Comparison of ENCODE assay signal across 1 cellular context in the genomic region with DNA sequence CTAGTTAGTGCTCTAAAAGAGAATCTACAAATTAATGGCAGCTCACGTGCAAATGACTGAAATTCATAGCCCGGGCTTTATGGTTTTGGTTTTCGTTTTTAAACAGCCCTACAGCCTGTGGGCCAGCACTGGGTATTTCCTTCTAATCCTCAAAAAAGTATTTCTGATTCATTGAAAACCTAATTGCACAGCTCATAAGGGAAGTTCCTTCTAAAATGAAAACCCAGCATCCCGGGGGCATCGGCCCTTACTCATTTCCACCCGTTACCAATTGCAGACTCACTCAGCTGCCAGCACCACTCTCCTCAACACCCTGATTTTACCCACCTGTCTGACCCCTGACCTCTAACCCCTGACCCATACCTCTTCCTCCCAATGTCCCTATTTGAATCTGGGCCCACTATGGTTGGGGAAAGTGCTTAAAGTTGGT.
TF ChIP-seq lines count a peak whose summit lies in the region.

No MANE protein-coding gene starts in this region.

TF ChIP-seq in GM12878, 131 proteins besides CTCF, POLR2A, EP300 and RAD21 (continues in another document):
- TF ChIP-seq ZNF622 (IDR thresholded peaks at IDR 0.05) = no peak
- TF ChIP-seq SMARCA5 (IDR thresholded peaks at IDR 0.05) = no peak
- TF ChIP-seq NBN (IDR thresholded peaks at IDR 0.05) = 0 out of 2 replicates have a peak, but pooled peaks have one; percentile 47
- TF ChIP-seq RFX5 (IDR thresholded peaks at IDR 0.05; ENCODE audit: low read depth, low read length) = no peak
- TF ChIP-seq, protein P1, sequence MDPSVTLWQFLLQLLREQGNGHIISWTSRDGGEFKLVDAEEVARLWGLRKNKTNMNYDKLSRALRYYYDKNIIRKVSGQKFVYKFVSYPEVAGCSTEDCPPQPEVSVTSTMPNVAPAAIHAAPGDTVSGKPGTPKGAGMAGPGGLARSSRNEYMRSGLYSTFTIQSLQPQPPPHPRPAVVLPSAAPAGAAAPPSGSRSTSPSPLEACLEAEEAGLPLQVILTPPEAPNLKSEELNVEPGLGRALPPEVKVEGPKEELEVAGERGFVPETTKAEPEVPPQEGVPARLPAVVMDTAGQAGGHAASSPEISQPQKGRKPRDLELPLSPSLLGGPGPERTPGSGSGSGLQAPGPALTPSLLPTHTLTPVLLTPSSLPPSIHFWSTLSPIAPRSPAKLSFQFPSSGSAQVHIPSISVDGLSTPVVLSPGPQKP (IDR thresholded peaks at IDR 0.05; ENCODE audit: low read depth, low read length) = no peak
- TF ChIP-seq, protein P2, sequence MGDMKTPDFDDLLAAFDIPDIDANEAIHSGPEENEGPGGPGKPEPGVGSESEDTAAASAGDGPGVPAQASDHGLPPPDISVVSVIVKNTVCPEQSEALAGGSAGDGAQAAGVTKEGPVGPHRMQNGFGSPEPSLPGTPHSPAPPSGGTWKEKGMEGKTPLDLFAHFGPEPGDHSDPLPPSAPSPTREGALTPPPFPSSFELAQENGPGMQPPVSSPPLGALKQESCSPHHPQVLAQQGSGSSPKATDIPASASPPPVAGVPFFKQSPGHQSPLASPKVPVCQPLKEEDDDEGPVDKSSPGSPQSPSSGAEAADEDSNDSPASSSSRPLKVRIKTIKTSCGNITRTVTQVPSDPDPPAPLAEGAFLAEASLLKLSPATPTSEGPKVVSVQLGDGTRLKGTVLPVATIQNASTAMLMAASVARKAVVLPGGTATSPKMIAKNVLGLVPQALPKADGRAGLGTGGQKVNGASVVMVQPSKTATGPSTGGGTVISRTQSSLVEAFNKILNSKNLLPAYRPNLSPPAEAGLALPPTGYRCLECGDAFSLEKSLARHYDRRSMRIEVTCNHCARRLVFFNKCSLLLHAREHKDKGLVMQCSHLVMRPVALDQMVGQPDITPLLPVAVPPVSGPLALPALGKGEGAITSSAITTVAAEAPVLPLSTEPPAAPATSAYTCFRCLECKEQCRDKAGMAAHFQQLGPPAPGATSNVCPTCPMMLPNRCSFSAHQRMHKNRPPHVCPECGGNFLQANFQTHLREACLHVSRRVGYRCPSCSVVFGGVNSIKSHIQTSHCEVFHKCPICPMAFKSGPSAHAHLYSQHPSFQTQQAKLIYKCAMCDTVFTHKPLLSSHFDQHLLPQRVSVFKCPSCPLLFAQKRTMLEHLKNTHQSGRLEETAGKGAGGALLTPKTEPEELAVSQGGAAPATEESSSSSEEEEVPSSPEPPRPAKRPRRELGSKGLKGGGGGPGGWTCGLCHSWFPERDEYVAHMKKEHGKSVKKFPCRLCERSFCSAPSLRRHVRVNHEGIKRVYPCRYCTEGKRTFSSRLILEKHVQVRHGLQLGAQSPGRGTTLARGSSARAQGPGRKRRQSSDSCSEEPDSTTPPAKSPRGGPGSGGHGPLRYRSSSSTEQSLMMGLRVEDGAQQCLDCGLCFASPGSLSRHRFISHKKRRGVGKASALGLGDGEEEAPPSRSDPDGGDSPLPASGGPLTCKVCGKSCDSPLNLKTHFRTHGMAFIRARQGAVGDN (IDR thresholded peaks at IDR 0.05) = peak; percentile 65
- no peak for TF ChIP-seq PAX5 (IDR thresholded peaks at IDR 0.05; ENCODE audit: borderline replicate concordance, low read depth, low read length)
- TF ChIP-seq FOXM1 (IDR thresholded peaks at IDR 0.05; ENCODE audit: low read depth, low read length) = peak; percentile 60; the same call in 1 of the 2 replicates
- peak; percentile 77 for TF ChIP-seq NR2C2 (IDR thresholded peaks at IDR 0.05; ENCODE audit: borderline replicate concordance, control insufficient read depth, insufficient read length, low read depth)
- TF ChIP-seq BCL11A (IDR thresholded peaks at IDR 0.05; ENCODE audit: low read depth, low read length) = peak; percentile 22; the same call in 1 of the 2 replicates
- TF ChIP-seq, protein P3, sequence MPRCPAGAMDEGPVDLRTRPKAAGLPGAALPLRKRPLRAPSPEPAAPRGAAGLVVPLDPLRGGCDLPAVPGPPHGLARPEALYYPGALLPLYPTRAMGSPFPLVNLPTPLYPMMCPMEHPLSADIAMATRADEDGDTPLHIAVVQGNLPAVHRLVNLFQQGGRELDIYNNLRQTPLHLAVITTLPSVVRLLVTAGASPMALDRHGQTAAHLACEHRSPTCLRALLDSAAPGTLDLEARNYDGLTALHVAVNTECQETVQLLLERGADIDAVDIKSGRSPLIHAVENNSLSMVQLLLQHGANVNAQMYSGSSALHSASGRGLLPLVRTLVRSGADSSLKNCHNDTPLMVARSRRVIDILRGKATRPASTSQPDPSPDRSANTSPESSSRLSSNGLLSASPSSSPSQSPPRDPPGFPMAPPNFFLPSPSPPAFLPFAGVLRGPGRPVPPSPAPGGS (IDR thresholded peaks at IDR 0.05; ENCODE audit: borderline replicate concordance, insufficient read depth, low read depth, low read length, poor library complexity, severe bottlenecking) = no peak
- no peak for TF ChIP-seq SUPT20H (IDR thresholded peaks at IDR 0.05; ENCODE audit: borderline replicate concordance, control insufficient read depth, low read depth, low read length)
- peak; percentile 81 to 82 for TF ChIP-seq IKZF2 (IDR thresholded peaks at IDR 0.05)
- peak; percentile 33; the same call in 1 of the 2 replicates for TF ChIP-seq DPF2 (IDR thresholded peaks at IDR 0.05)
- TF ChIP-seq, protein P4, sequence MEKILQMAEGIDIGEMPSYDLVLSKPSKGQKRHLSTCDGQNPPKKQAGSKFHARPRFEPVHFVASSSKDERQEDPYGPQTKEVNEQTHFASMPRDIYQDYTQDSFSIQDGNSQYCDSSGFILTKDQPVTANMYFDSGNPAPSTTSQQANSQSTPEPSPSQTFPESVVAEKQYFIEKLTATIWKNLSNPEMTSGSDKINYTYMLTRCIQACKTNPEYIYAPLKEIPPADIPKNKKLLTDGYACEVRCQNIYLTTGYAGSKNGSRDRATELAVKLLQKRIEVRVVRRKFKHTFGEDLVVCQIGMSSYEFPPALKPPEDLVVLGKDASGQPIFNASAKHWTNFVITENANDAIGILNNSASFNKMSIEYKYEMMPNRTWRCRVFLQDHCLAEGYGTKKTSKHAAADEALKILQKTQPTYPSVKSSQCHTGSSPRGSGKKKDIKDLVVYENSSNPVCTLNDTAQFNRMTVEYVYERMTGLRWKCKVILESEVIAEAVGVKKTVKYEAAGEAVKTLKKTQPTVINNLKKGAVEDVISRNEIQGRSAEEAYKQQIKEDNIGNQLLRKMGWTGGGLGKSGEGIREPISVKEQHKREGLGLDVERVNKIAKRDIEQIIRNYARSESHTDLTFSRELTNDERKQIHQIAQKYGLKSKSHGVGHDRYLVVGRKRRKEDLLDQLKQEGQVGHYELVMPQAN (conservative IDR thresholded peaks at IDR 0.05) = no peak
- peak; percentile 31; the same call in 1 of the 2 replicates for TF ChIP-seq MEF2A (IDR thresholded peaks at IDR 0.05; ENCODE audit: insufficient read depth, low read depth, low read length)
- TF ChIP-seq, protein P5, sequence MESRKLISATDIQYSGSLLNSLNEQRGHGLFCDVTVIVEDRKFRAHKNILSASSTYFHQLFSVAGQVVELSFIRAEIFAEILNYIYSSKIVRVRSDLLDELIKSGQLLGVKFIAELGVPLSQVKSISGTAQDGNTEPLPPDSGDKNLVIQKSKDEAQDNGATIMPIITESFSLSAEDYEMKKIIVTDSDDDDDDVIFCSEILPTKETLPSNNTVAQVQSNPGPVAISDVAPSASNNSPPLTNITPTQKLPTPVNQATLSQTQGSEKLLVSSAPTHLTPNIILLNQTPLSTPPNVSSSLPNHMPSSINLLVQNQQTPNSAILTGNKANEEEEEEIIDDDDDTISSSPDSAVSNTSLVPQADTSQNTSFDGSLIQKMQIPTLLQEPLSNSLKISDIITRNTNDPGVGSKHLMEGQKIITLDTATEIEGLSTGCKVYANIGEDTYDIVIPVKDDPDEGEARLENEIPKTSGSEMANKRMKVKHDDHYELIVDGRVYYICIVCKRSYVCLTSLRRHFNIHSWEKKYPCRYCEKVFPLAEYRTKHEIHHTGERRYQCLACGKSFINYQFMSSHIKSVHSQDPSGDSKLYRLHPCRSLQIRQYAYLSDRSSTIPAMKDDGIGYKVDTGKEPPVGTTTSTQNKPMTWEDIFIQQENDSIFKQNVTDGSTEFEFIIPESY (IDR thresholded peaks at IDR 0.05) = no peak
- TF ChIP-seq, protein P6, sequence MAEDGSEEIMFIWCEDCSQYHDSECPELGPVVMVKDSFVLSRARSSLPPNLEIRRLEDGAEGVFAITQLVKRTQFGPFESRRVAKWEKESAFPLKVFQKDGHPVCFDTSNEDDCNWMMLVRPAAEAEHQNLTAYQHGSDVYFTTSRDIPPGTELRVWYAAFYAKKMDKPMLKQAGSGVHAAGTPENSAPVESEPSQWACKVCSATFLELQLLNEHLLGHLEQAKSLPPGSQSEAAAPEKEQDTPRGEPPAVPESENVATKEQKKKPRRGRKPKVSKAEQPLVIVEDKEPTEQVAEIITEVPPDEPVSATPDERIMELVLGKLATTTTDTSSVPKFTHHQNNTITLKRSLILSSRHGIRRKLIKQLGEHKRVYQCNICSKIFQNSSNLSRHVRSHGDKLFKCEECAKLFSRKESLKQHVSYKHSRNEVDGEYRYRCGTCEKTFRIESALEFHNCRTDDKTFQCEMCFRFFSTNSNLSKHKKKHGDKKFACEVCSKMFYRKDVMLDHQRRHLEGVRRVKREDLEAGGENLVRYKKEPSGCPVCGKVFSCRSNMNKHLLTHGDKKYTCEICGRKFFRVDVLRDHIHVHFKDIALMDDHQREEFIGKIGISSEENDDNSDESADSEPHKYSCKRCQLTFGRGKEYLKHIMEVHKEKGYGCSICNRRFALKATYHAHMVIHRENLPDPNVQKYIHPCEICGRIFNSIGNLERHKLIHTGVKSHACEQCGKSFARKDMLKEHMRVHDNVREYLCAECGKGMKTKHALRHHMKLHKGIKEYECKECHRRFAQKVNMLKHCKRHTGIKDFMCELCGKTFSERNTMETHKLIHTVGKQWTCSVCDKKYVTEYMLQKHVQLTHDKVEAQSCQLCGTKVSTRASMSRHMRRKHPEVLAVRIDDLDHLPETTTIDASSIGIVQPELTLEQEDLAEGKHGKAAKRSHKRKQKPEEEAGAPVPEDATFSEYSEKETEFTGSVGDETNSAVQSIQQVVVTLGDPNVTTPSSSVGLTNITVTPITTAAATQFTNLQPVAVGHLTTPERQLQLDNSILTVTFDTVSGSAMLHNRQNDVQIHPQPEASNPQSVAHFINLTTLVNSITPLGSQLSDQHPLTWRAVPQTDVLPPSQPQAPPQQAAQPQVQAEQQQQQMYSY (CRISPR knock-in tag; IDR thresholded peaks at IDR 0.05) = no peak
- TF ChIP-seq KLF5 (IDR thresholded peaks at IDR 0.05; ENCODE audit: partially characterized antibody) = no peak
- peak; percentile 82 for TF ChIP-seq MTA2 (IDR thresholded peaks at IDR 0.05; ENCODE audit: low read depth)
- TF ChIP-seq, protein P7, sequence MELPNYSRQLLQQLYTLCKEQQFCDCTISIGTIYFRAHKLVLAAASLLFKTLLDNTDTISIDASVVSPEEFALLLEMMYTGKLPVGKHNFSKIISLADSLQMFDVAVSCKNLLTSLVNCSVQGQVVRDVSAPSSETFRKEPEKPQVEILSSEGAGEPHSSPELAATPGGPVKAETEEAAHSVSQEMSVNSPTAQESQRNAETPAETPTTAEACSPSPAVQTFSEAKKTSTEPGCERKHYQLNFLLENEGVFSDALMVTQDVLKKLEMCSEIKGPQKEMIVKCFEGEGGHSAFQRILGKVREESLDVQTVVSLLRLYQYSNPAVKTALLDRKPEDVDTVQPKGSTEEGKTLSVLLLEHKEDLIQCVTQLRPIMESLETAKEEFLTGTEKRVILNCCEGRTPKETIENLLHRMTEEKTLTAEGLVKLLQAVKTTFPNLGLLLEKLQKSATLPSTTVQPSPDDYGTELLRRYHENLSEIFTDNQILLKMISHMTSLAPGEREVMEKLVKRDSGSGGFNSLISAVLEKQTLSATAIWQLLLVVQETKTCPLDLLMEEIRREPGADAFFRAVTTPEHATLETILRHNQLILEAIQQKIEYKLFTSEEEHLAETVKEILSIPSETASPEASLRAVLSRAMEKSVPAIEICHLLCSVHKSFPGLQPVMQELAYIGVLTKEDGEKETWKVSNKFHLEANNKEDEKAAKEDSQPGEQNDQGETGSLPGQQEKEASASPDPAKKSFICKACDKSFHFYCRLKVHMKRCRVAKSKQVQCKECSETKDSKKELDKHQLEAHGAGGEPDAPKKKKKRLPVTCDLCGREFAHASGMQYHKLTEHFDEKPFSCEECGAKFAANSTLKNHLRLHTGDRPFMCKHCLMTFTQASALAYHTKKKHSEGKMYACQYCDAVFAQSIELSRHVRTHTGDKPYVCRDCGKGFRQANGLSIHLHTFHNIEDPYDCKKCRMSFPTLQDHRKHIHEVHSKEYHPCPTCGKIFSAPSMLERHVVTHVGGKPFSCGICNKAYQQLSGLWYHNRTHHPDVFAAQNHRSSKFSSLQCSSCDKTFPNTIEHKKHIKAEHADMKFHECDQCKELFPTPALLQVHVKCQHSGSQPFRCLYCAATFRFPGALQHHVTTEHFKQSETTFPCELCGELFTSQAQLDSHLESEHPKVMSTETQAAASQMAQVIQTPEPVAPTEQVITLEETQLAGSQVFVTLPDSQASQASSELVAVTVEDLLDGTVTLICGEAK (IDR thresholded peaks at IDR 0.05; ENCODE audit: borderline replicate concordance) = no peak
- TF ChIP-seq, protein P8, sequence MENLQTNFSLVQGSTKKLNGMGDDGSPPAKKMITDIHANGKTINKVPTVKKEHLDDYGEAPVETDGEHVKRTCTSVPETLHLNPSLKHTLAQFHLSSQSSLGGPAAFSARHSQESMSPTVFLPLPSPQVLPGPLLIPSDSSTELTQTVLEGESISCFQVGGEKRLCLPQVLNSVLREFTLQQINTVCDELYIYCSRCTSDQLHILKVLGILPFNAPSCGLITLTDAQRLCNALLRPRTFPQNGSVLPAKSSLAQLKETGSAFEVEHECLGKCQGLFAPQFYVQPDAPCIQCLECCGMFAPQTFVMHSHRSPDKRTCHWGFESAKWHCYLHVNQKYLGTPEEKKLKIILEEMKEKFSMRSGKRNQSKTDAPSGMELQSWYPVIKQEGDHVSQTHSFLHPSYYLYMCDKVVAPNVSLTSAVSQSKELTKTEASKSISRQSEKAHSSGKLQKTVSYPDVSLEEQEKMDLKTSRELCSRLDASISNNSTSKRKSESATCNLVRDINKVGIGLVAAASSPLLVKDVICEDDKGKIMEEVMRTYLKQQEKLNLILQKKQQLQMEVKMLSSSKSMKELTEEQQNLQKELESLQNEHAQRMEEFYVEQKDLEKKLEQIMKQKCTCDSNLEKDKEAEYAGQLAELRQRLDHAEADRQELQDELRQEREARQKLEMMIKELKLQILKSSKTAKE (IDR thresholded peaks at IDR 0.05; ENCODE audit: low read depth, poor library complexity, severe bottlenecking) = peak; percentile 48
- peak; percentile 45; the same call in 1 of the 2 replicates for TF ChIP-seq TCF3 (IDR thresholded peaks at IDR 0.05; ENCODE audit: borderline replicate concordance, insufficient read depth, low read depth, low read length)
- TF ChIP-seq LARP7 (IDR thresholded peaks at IDR 0.05) = no peak
- TF ChIP-seq EED (IDR thresholded peaks at IDR 0.05; ENCODE audit: low read depth) = peak; percentile 94
- TF ChIP-seq BHLHE40 (IDR thresholded peaks at IDR 0.05; ENCODE audit: borderline replicate concordance in 1 of 2, low read depth in 2 of 2, low read length in 1 of 2) = peak; percentile 94 to 98
- TF ChIP-seq RUNX3 (IDR thresholded peaks at IDR 0.05; ENCODE audit: low read length) = peak; percentile 76
